17 cellular contexts compared by ENCODE assay signal in the genomic region with DNA sequence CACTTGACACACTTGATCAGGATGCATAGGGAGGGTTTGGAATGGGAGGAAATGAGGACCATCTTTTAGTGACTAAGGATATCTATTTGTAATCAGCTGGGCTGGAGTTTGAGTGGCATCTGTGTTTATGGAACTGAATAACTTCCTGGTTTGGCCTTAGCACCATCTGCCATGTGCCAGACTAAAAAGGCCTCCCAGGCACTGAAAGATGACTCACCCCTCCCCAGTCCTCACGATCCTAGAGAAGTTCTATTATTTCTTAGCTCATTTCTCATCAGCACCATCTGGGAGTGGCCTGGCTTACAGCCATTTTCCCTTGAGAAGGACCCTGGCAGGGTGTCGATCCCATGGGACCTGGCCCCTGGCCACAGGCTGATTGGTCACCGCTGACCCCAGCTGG. TPM values are rescaled to one million over a fixed set of nuclear protein-coding genes. Genes with fewer than 3 reads are reported as not detected.
DNase-seq lines count a peak whose midpoint lies in the region; ATAC-seq and TF ChIP-seq lines count a peak whose summit lies in the region.
"Had no signal": no experiment of that assay in that cellular context is flagged by ENCODE, and none has a peak within 500 bp of the region (broad histone marks: within the 10 kb centered on the region; RNA-seq: fewer than 3 reads in every experiment).

No MANE protein-coding gene starts in this region.

- in situ Hi-C loops in KBM-7 (cut with MboI; ENCODE audit: low pct_unique_long_range_greater_than_20kb, low sequenced_read_pairs) = no loop called here

- H3K27ac Mint-ChIP-seq in HFFc6 = no peak overlapping the region
- H3K27ac Mint-ChIP-seq: activated T-cell treated with anti-CD3 and anti-CD28 coated beads, Interleukin-2, amount 50 U/mL, for 72 hours; CD8-positive, alpha-beta T cell had no signal

- peak; percentile 58 for DNase-seq in COLO829 (ENCODE audit: low spot score)
- peak; percentile 50 for DNase-seq in HFFc6
- DNase-seq in RPMI7951 (ENCODE audit: low read depth) = peak; percentile 93
- peak in 1 of 2 donors; percentile 49 for DNase-seq in foreskin keratinocyte
- no peak for DNase-seq in KBM-7
- no peak for DNase-seq in NCI-H2107 (lab: John Stamatoyannopoulos, UW)
- DNase-seq: activated CD4-positive, alpha-beta T cell treated with anti-CD3 and anti-CD28 coated beads for 1 hour; activated T-cell treated with anti-CD3 and anti-CD28 coated beads, Interleukin-2, amount 50 U/mL, for 72 hours; CD8-positive, alpha-beta T cell; effector memory CD4-positive, alpha-beta T cell; hippocampal formation had no signal

- no peaks in the 10 kb centered on the region for H3K4me1 ChIP-seq in foreskin keratinocyte
- H3K4me1 ChIP-seq: ascending aorta had no signal

- no peaks in the 10 kb centered on the region for H3K36me3 Mint-ChIP-seq in HFFc6 (ENCODE audit: low read depth)
- H3K36me3 Mint-ChIP-seq: CD8-positive, alpha-beta T cell had no signal

- TF ChIP-seq CTCF in HFFc6 (IDR thresholded peaks at IDR 0.05) (no peak), foreskin keratinocyte (conservative IDR thresholded peaks at IDR 0.05) (no peak)

- H3K27ac ChIP-seq in foreskin keratinocyte = no peak overlapping the region
- H3K27ac ChIP-seq: ascending aorta, neutrophil, SK-N-MC, skin epidermis had no signal

- no peaks in the 10 kb centered on the region for H3K27me3 ChIP-seq in foreskin keratinocyte
- H3K27me3 ChIP-seq: ascending aorta had no signal

- ATAC-seq in foreskin keratinocyte (peak; percentile 68), GM21390 (IDR thresholded peaks at IDR 0.05; ENCODE audit: unreplicated experiment) (no peak), HG03571 (IDR thresholded peaks at IDR 0.05; ENCODE audit: unreplicated experiment) (no peak)
- ATAC-seq: activated T-cell treated with anti-CD3 and anti-CD28 coated beads, Interleukin-2, amount 50 U/mL, for 72 hours; CD8-positive, alpha-beta T cell had no signal

- no peaks in the 10 kb centered on the region for H3K4me1 Mint-ChIP-seq in HFFc6 (ENCODE audit: low read depth)

- peaks cover 15% of the 10 kb centered on the region for H3K27me3 Mint-ChIP-seq in HFFc6 (ENCODE audit: insufficient read depth)

- H3K4me3 Mint-ChIP-seq in HFFc6 = no peak overlapping the region
- H3K4me3 Mint-ChIP-seq: activated T-cell treated with anti-CD3 and anti-CD28 coated beads, Interleukin-2, amount 50 U/mL, for 72 hours; CD8-positive, alpha-beta T cell had no signal

- H3K9me3 Mint-ChIP-seq in HFFc6 = no peaks in the 10 kb centered on the region
- H3K9me3 Mint-ChIP-seq: activated T-cell treated with anti-CD3 and anti-CD28 coated beads, Interleukin-2, amount 50 U/mL, for 72 hours; CD8-positive, alpha-beta T cell had no signal

RNA-seq across cellular contexts. Expression of a gene that starts 23.9 kb away (rescaled TPM):
- total RNA-seq in HFFc6 (2021; fragmentation: NEBNext Ultra II Directional; extraction: Animal tissue kit (Norgen Biotek cat#: 25700)) = not detected
- under 0.01 TPM in 1 of 2 replicates, not detected in the other for total RNA-seq in RPMI7951 (2014; rRNA removed; shearing (Covaris generic))
- total RNA-seq in foreskin keratinocyte = not detected in 2 replicates
- polyA plus RNA-seq in foreskin keratinocyte = not detected in 2 replicates
- total RNA-seq: activated T-cell treated with anti-CD3 and anti-CD28 coated beads, Interleukin-2, amount 50 U/mL, for 72 hours; CD8-positive, alpha-beta T cell had no signal

Comparison
In these comparisons a context has a peak if more than half of its experiments do, and no peak if none do; other contexts are left out.
1. DNase-seq: peak in COLO829 (single experiment), HFFc6 (single experiment) and RPMI7951 (single experiment); none in KBM-7 (single experiment) and NCI-H2107 (single experiment).